ENCODE assay signal across 8 cellular contexts in genomic region chr7:44213872-44214595, GRCh38. TPM values are rescaled to one million over a fixed set of nuclear protein-coding genes. Genes with fewer than 3 reads are reported as not detected.
DNase-seq lines count a peak whose midpoint lies in the region; ATAC-seq, FAIRE-seq and TF ChIP-seq lines count a peak whose summit lies in the region.

No MANE protein-coding gene starts in this region.

- TF ChIP-seq CTCF in D721Med (IDR thresholded peaks at IDR 0.05; ENCODE audit: insufficient read depth, missing control alignments) (peak; percentile 50), HFFc6 (IDR thresholded peaks at IDR 0.05) (peak; percentile 56; the same call in 1 of the 2 replicates), bronchial epithelial cell (IDR thresholded peaks at IDR 0.05; ENCODE audit: insufficient read depth, low read length, severe bottlenecking) (peak; percentile 60)

- peaks cover 4% of the 10 kb centered on the region for H3K4me1 ChIP-seq in mesendoderm (ENCODE audit: control insufficient read depth, low read depth, low read length)

- no peak overlapping the region for H3K4me3 Mint-ChIP-seq in HFFc6
- H3K4me3 Mint-ChIP-seq in activated CD4-positive, alpha-beta memory T cell treated with anti-CD3 and anti-CD28 coated beads, Interleukin-2, amount 10 ng/mL, durations not matched to agents 7 days and 5 days = no peak overlapping the region

- CTCF ChIA-PET in activated CD4-positive, alpha-beta memory T cell treated with anti-CD3 and anti-CD28 coated beads, Interleukin-2, amount 10 ng/mL, durations not matched to agents 7 days and 5 days (lab: Charles Lee) = interaction anchor here (1.0 to 2.2 kb wide), 3 partner anchors 10 to 263 kb away, joined by 3 to 8 read pairs (median 3); partner anchors contain the start of gene YKT6

- H2AK5ac ChIP-seq in mesendoderm (ENCODE audit: low read length) = no peak overlapping the region

- H3K18ac ChIP-seq in mesendoderm (ENCODE audit: low read length) = no peak overlapping the region

- H2BK15ac ChIP-seq in mesendoderm (replicated peaks; ENCODE audit: low read depth) = no peak overlapping the region

- no peaks in the 10 kb centered on the region for H3K79me2 ChIP-seq in mesendoderm (ENCODE audit: control insufficient read depth, insufficient read depth, low read length)

- no peak overlapping the region for H3K27ac ChIP-seq in mesendoderm (ENCODE audit: low read depth, low read length)

- H3K9ac ChIP-seq in mesendoderm (ENCODE audit: low read length) = no peak overlapping the region

- POLR2A ChIA-PET in activated CD4-positive, alpha-beta memory T cell treated with anti-CD3 and anti-CD28 coated beads, Interleukin-2, amount 10 ng/mL, durations not matched to agents 7 days and 5 days (lab: Charles Lee) = interaction anchor here (0.9 to 1.3 kb wide), 4 partner anchors 13 to 276 kb away, joined by 3 to 5 read pairs (median 3); partner anchors contain the start of genes NUDCD3 and YKT6

- no peak overlapping the region for H4K5ac ChIP-seq in mesendoderm (ENCODE audit: low read length)

- no peaks in the 10 kb centered on the region for H3K79me1 ChIP-seq in mesendoderm (ENCODE audit: low read length)

- H3K27me3 ChIP-seq in bronchial epithelial cell (ENCODE audit: control insufficient read depth, insufficient read depth, low read length) (peaks cover 2% of the 10 kb centered on the region), mesendoderm (ENCODE audit: insufficient read depth, low read length, poor library complexity) (no peaks in the 10 kb centered on the region)

- WGBS in mesendoderm (ENCODE audit: extremely low coverage, insufficient coverage, low lambda C conversion rate) = no CpG with 5 or more reads among the region's 10 CpGs

- H2BK5ac ChIP-seq in mesendoderm (ENCODE audit: low read length) = no peak overlapping the region

- ATAC-seq in HG03442 (IDR thresholded peaks at IDR 0.05; ENCODE audit: unreplicated experiment) (no peak), GM18873 (IDR thresholded peaks at IDR 0.05; ENCODE audit: low FRiP score, unreplicated experiment) (no peak)

- peak; percentile 38 for FAIRE-seq in D721Med (lab: Jason Lieb, UNC)
- FAIRE-seq in bronchial epithelial cell (lab: Jason Lieb, UNC) = no peak

- H4K8ac ChIP-seq in mesendoderm (ENCODE audit: low read depth, low read length) = no peak overlapping the region

- no peak overlapping the region for H3K4me2 ChIP-seq in mesendoderm (ENCODE audit: low read length)

- peaks cover 12% of the 10 kb centered on the region; the same call in 1 of the 2 replicates for H3K36me3 Mint-ChIP-seq in HFFc6 (ENCODE audit: low read depth)
- H3K36me3 Mint-ChIP-seq in activated CD4-positive, alpha-beta memory T cell treated with anti-CD3 and anti-CD28 coated beads, Interleukin-2, amount 10 ng/mL, durations not matched to agents 7 days and 5 days (ENCODE audit: low read depth) = peaks cover 28% of the 10 kb centered on the region

- peaks cover 2% of the 10 kb centered on the region for H3K27me3 Mint-ChIP-seq in HFFc6 (ENCODE audit: insufficient read depth)
- no peaks in the 10 kb centered on the region for H3K27me3 Mint-ChIP-seq in activated CD4-positive, alpha-beta memory T cell treated with anti-CD3 and anti-CD28 coated beads, Interleukin-2, amount 10 ng/mL, durations not matched to agents 7 days and 5 days

- peak overlapping the region; percentile 51 for H3K27ac Mint-ChIP-seq in HFFc6
- no peak overlapping the region for H3K27ac Mint-ChIP-seq in activated CD4-positive, alpha-beta memory T cell treated with anti-CD3 and anti-CD28 coated beads, Interleukin-2, amount 10 ng/mL, durations not matched to agents 7 days and 5 days

- H3K4me3 ChIP-seq in bronchial epithelial cell (ENCODE audit: low read depth, low read length) = no peak overlapping the region
- no peak overlapping the region for H3K4me3 ChIP-seq in mesendoderm (ENCODE audit: low read length)

- peak; percentile 78 for DNase-seq in D721Med (ENCODE audit: insufficient read length, low spot score)
- peak; percentile 49 for DNase-seq in HFFc6
- peak; percentile 17 for DNase-seq in NCI-H774 (lab: John Stamatoyannopoulos, UW)
- DNase-seq in bronchial epithelial cell (ENCODE audit: low read depth) = peak; percentile 49
- peak; percentile 92 for DNase-seq in mesendoderm
- no peak for DNase-seq in activated CD4-positive, alpha-beta memory T cell treated with anti-CD3 and anti-CD28 coated beads, Interleukin-2, amount 10 ng/mL, durations not matched to agents 7 days and 5 days

- no peak overlapping the region for H3K56ac ChIP-seq in mesendoderm (ENCODE audit: low read length)

- no peak overlapping the region for H2BK120ac ChIP-seq in mesendoderm (ENCODE audit: low read depth, low read length)

- H3K36me3 ChIP-seq in bronchial epithelial cell (ENCODE audit: control insufficient read depth, insufficient read depth, low read length) = peaks cover 16% of the 10 kb centered on the region
- H3K36me3 ChIP-seq in mesendoderm (ENCODE audit: control insufficient read depth, insufficient read depth, low read length) = peaks cover 14% of the 10 kb centered on the region

- no peaks in the 10 kb centered on the region for H3K9me3 Mint-ChIP-seq in HFFc6
- no peaks in the 10 kb centered on the region for H3K9me3 Mint-ChIP-seq in activated CD4-positive, alpha-beta memory T cell treated with anti-CD3 and anti-CD28 coated beads, Interleukin-2, amount 10 ng/mL, durations not matched to agents 7 days and 5 days

- H3K4me1 Mint-ChIP-seq in HFFc6 (ENCODE audit: low read depth) = no peaks in the 10 kb centered on the region
- H3K4me1 Mint-ChIP-seq in activated CD4-positive, alpha-beta memory T cell treated with anti-CD3 and anti-CD28 coated beads, Interleukin-2, amount 10 ng/mL, durations not matched to agents 7 days and 5 days = no peaks in the 10 kb centered on the region

- no peak overlapping the region for H3K23ac ChIP-seq in mesendoderm (ENCODE audit: low read length)

- H3K4ac ChIP-seq in mesendoderm (ENCODE audit: low read depth, low read length) = no peak overlapping the region

RNA-seq across cellular contexts. Expression of gene YKT6, which starts 13.3 kb away (rescaled TPM):
- total RNA-seq in HFFc6 (2021; fragmentation: NEBNext Ultra II Directional; extraction: Animal tissue kit (Norgen Biotek cat#: 25700)) = 100 to 1,000 TPM; 155 to 174 (median 167) TPM
- 74.5 and 109 TPM in 2 replicates for total RNA-seq in bronchial epithelial cell
- 85.8 TPM for polyA plus RNA-seq in mesendoderm (2013, experiment 1 of 2)
- polyA plus RNA-seq in mesendoderm (2013, experiment 2 of 2) = 88.1 TPM
- total RNA-seq in activated CD4-positive, alpha-beta memory T cell treated with anti-CD3 and anti-CD28 coated beads, Interleukin-2, amount 10 ng/mL, durations not matched to agents 7 days and 5 days = 10 to 100 TPM; 59.1 to 60.9 TPM

RNA-seq across cellular contexts. Expression of gene GCK, which starts 24.8 kb away (rescaled TPM):
- under 1 TPM in 4 of 6 experiments, not detected in 2; 0.11 to 0.26 (median 0.17) TPM for total RNA-seq in HFFc6 (2021; fragmentation: NEBNext Ultra II Directional; extraction: Animal tissue kit (Norgen Biotek cat#: 25700))
- 0.13 and 0.53 TPM in 2 replicates for total RNA-seq in bronchial epithelial cell
- 3.5 TPM for polyA plus RNA-seq in mesendoderm (2013, experiment 1 of 2)
- polyA plus RNA-seq in mesendoderm (2013, experiment 2 of 2) = 3.7 TPM
- not detected for total RNA-seq in activated CD4-positive, alpha-beta memory T cell treated with anti-CD3 and anti-CD28 coated beads, Interleukin-2, amount 10 ng/mL, durations not matched to agents 7 days and 5 days
